Comparison of ENCODE assay signal across 10 cellular contexts in the genomic region with DNA sequence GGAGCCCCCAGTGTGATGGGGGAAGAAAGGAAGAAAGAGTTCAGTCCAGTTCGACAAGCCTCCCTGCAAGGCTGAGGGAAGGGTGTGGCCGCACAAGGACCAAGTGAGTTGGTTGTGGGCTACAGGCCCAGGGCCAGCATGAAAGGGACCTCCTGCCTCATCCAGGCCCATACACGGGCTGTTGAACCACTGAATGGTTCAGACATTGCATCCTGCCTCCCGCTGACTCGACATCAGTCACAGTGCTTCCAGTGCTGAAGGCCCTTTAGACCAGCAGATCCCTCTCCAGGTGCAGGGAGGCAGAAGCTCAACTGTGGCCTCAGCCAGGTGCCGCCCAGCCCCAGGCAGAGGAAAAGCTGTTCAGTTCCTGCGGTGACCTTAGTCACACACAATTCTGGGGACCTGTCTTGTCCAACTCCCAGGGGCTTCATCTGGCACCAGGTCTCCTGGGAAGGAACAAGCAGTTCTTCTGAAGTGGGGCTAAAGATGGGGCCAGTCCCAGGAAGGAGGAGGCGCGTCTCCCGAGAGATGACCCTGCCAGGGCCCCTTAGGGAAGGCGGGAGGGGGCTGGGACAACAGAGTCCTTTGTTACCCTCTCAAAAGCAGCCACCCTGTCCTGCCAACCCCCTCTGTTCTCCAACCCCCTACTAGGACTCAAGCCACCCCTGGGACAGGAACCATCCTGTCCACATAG. TPM values are rescaled to one million over a fixed set of nuclear protein-coding genes. Genes with fewer than 3 reads are reported as not detected.
DNase-seq lines count a peak whose midpoint lies in the region; ATAC-seq and TF ChIP-seq lines count a peak whose summit lies in the region.
"Had no signal": no experiment of that assay in that cellular context is flagged by ENCODE, and none has a peak within 500 bp of the region (broad histone marks: within the 10 kb centered on the region; RNA-seq: fewer than 3 reads in every experiment).

No MANE protein-coding gene starts in this region.

- intact Hi-C loops in activated CD4-positive, alpha-beta memory T cell treated with anti-CD3 and anti-CD28 coated beads for 36 hours (cut with micrococcal nuclease): no loop called here
- intact Hi-C loops in Panc1 (cut with micrococcal nuclease; ENCODE audit: unreplicated experiment): loop anchor here (5.0 kb wide), 1 partner anchor 37 kb away; no protein-coding TSS in a partner anchor

- H3K9me3 ChIP-seq in Panc1 (ENCODE audit: control insufficient read depth, insufficient read depth, low read depth, low read length): no peaks in the 10 kb centered on the region

- H3K4me3 Mint-ChIP-seq in activated CD4-positive, alpha-beta memory T cell treated with anti-CD3 and anti-CD28 coated beads for 36 hours: no peak overlapping the region
- no peak overlapping the region for H3K4me3 Mint-ChIP-seq in activated CD4-positive, alpha-beta memory T cell treated with anti-CD3 and anti-CD28 coated beads, Interleukin-2, amount 10 ng/mL, durations not matched to agents 7 days and 5 days
- H3K4me3 Mint-ChIP-seq in immature natural killer cell: peak overlapping the region; percentile 31 to 61 (median 47)
- H3K4me3 Mint-ChIP-seq: activated T-cell treated with anti-CD3 and anti-CD28 coated beads, Interleukin-2, amount 50 U/mL, for 4 hours had no signal

- peak overlapping the region; percentile 30 for H3K27ac Mint-ChIP-seq in activated CD4-positive, alpha-beta memory T cell treated with anti-CD3 and anti-CD28 coated beads for 36 hours
- no peak overlapping the region for H3K27ac Mint-ChIP-seq in activated CD4-positive, alpha-beta memory T cell treated with anti-CD3 and anti-CD28 coated beads, Interleukin-2, amount 10 ng/mL, durations not matched to agents 7 days and 5 days
- H3K27ac Mint-ChIP-seq in immature natural killer cell: peak overlapping the region; percentile 55 to 94 (median 86)

- no peak for DNase-seq in activated CD4-positive, alpha-beta memory T cell treated with anti-CD3 and anti-CD28 coated beads for 36 hours
- no peak for DNase-seq in activated CD4-positive, alpha-beta memory T cell treated with anti-CD3 and anti-CD28 coated beads, Interleukin-2, amount 10 ng/mL, durations not matched to agents 7 days and 5 days
- no peak for DNase-seq in Panc1 (ENCODE audit: low read depth, low spot score)
- no peak for DNase-seq in immature natural killer cell
- DNase-seq in middle frontal gyrus (ENCODE audit: extremely low spot score, low spot score): no peak
- DNase-seq in NCI-H446 (lab: John Stamatoyannopoulos, UW): no peak
- DNase-seq: activated T-cell treated with anti-CD3 and anti-CD28 coated beads, Interleukin-2, amount 50 U/mL, for 4 hours; NCI-H1694 treated with DMSO at 0.1 percent for 48 hours had no signal

- no peaks in the 10 kb centered on the region for H3K9me3 Mint-ChIP-seq in activated CD4-positive, alpha-beta memory T cell treated with anti-CD3 and anti-CD28 coated beads for 36 hours
- H3K9me3 Mint-ChIP-seq in activated CD4-positive, alpha-beta memory T cell treated with anti-CD3 and anti-CD28 coated beads, Interleukin-2, amount 10 ng/mL, durations not matched to agents 7 days and 5 days: no peaks in the 10 kb centered on the region
- no peaks in the 10 kb centered on the region for H3K9me3 Mint-ChIP-seq in immature natural killer cell
- H3K9me3 Mint-ChIP-seq: activated T-cell treated with anti-CD3 and anti-CD28 coated beads, Interleukin-2, amount 50 U/mL, for 4 hours had no signal

- peaks cover 70% of the 10 kb centered on the region for H3K4me1 Mint-ChIP-seq in activated CD4-positive, alpha-beta memory T cell treated with anti-CD3 and anti-CD28 coated beads for 36 hours (ENCODE audit: low read depth)
- H3K4me1 Mint-ChIP-seq in activated CD4-positive, alpha-beta memory T cell treated with anti-CD3 and anti-CD28 coated beads, Interleukin-2, amount 10 ng/mL, durations not matched to agents 7 days and 5 days: peaks cover 50% of the 10 kb centered on the region
- peaks cover 100% of the 10 kb centered on the region in 2 donors for H3K4me1 Mint-ChIP-seq in immature natural killer cell

- H3K36me3 Mint-ChIP-seq in activated CD4-positive, alpha-beta memory T cell treated with anti-CD3 and anti-CD28 coated beads for 36 hours: no peaks in the 10 kb centered on the region
- no peaks in the 10 kb centered on the region for H3K36me3 Mint-ChIP-seq in activated CD4-positive, alpha-beta memory T cell treated with anti-CD3 and anti-CD28 coated beads, Interleukin-2, amount 10 ng/mL, durations not matched to agents 7 days and 5 days (ENCODE audit: low read depth)
- H3K36me3 Mint-ChIP-seq in immature natural killer cell: peaks cover 0 to 4% (median 0%) of the 10 kb centered on the region in 3 donors

- TF ChIP-seq CTCF in Panc1 (IDR thresholded peaks at IDR 0.05): no peak

- POLR2A ChIA-PET in activated CD4-positive, alpha-beta memory T cell treated with anti-CD3 and anti-CD28 coated beads for 36 hours (lab: Charles Lee): no interaction called here
- POLR2A ChIA-PET in activated CD4-positive, alpha-beta memory T cell treated with anti-CD3 and anti-CD28 coated beads, Interleukin-2, amount 10 ng/mL, durations not matched to agents 7 days and 5 days (lab: Charles Lee): no interaction called here
- POLR2A ChIA-PET in Panc1 (lab: Charles Lee): no interaction called here

- H3K27me3 ChIP-seq in Panc1 (ENCODE audit: control insufficient read depth, insufficient read depth, low read length): no peaks in the 10 kb centered on the region

- ATAC-seq in Panc1 (no peak), GM19035 (IDR thresholded peaks at IDR 0.05; ENCODE audit: unreplicated experiment) (no peak)

- H3K4me1 ChIP-seq in Panc1 (ENCODE audit: control insufficient read depth, insufficient read depth, low read length): peaks cover 100% of the 10 kb centered on the region

- in situ Hi-C loops in Panc1 (cut with HindIII; ENCODE audit: low pct_unique_long_range_greater_than_20kb, low sequenced_read_pairs): no loop called here

- H3K36me3 ChIP-seq in Panc1 (ENCODE audit: control insufficient read depth, insufficient read depth, low read length): no peaks in the 10 kb centered on the region; the same call in 1 of the 2 replicates

- CTCF ChIA-PET in activated CD4-positive, alpha-beta memory T cell treated with anti-CD3 and anti-CD28 coated beads for 36 hours (lab: Charles Lee): no interaction called here
- CTCF ChIA-PET in activated CD4-positive, alpha-beta memory T cell treated with anti-CD3 and anti-CD28 coated beads, Interleukin-2, amount 10 ng/mL, durations not matched to agents 7 days and 5 days (lab: Charles Lee): no interaction called here
- CTCF ChIA-PET in Panc1 (lab: Charles Lee): no interaction called here

- BruUV-seq in Panc1 (replicated peaks; lab: Mats Ljungman, UMichigan): no TSS peak

- H3K27me3 Mint-ChIP-seq in activated CD4-positive, alpha-beta memory T cell treated with anti-CD3 and anti-CD28 coated beads for 36 hours: no peaks in the 10 kb centered on the region
- H3K27me3 Mint-ChIP-seq in activated CD4-positive, alpha-beta memory T cell treated with anti-CD3 and anti-CD28 coated beads, Interleukin-2, amount 10 ng/mL, durations not matched to agents 7 days and 5 days: no peaks in the 10 kb centered on the region
- H3K27me3 Mint-ChIP-seq in immature natural killer cell (ENCODE audit: low read depth in 3 of 3): peaks cover 0 to 7% (median 2%) of the 10 kb centered on the region in 3 donors

- H3K27ac ChIP-seq in Panc1 (ENCODE audit: low read length) (peak overlapping the region; percentile 96), temporal lobe (ENCODE audit: low read depth, low read length) (peak overlapping the region; percentile 33)

- H3K4me3 ChIP-seq in Panc1 (ENCODE audit: low read depth in 2 of 2, low read length in 2 of 2): no peak overlapping the region

RNA-seq across cellular contexts. Expression of gene ARRB1, which starts 6.6 kb away (rescaled TPM):
- total RNA-seq in activated CD4-positive, alpha-beta memory T cell treated with anti-CD3 and anti-CD28 coated beads for 36 hours: 10 to 100 TPM; 16.3 to 18.8 TPM
- total RNA-seq in activated CD4-positive, alpha-beta memory T cell treated with anti-CD3 and anti-CD28 coated beads, Interleukin-2, amount 10 ng/mL, durations not matched to agents 7 days and 5 days: 10 to 100 TPM; 13.4 to 19.0 TPM
- total RNA-seq in Panc1 (2021; ENCODE audit: unreplicated experiment) (219 TPM), temporal lobe (49.4 TPM)
- polyA plus RNA-seq in Panc1 (2012; ENCODE audit: insufficient read length): 236 TPM
- polyA plus RNA-seq in immature natural killer cell: 10 to 100 TPM; 28.7 to 51.1 (median 41.5) TPM

RNA-seq across cellular contexts. Expression of gene RPS3, which starts 54.4 kb away (rescaled TPM):
- 1,000 to 10,000 TPM; 4,423 to 4,525 TPM for total RNA-seq in activated CD4-positive, alpha-beta memory T cell treated with anti-CD3 and anti-CD28 coated beads for 36 hours
- total RNA-seq in activated CD4-positive, alpha-beta memory T cell treated with anti-CD3 and anti-CD28 coated beads, Interleukin-2, amount 10 ng/mL, durations not matched to agents 7 days and 5 days: 1,000 to 10,000 TPM; 2,828 to 2,853 TPM
- total RNA-seq in Panc1 (2021; ENCODE audit: unreplicated experiment) (2,945 TPM), temporal lobe (533 TPM)
- 2,908 TPM for polyA plus RNA-seq in Panc1 (2012; ENCODE audit: insufficient read length)
- polyA plus RNA-seq in immature natural killer cell: 1,000 to 10,000 TPM; 2,605 to 4,768 (median 2,974) TPM

Comparison
In these comparisons a context has a peak if more than half of its experiments do, and no peak if none do; other contexts are left out.
1. H3K4me3 Mint-ChIP-seq: peak in immature natural killer cell (5 of 5); none in activated CD4-positive, alpha-beta memory T cell treated with anti-CD3 and anti-CD28 coated beads for 36 hours (single experiment) and activated CD4-positive, alpha-beta memory T cell treated with anti-CD3 and anti-CD28 coated beads, Interleukin-2, amount 10 ng/mL, durations not matched to agents 7 days and 5 days (single experiment).